Comparison of ENCODE assay signal across 24 cellular contexts in genomic region chr17:47931848-47932247, GRCh38. TPM values are rescaled to one million over a fixed set of nuclear protein-coding genes. Genes with fewer than 3 reads are reported as not detected.
"Had no signal": no experiment of that assay in that cellular context is flagged by ENCODE, and none has a peak within 500 bp of the region (broad histone marks: within the 10 kb centered on the region; RNA-seq: fewer than 3 reads in every experiment).

No MANE protein-coding gene starts in this region.

- H3K27ac Mint-ChIP-seq: activated B cell treated with CpG ODN at 0.5 μM for 24 hours; activated CD4-positive, alpha-beta T cell treated with anti-CD3 and anti-CD28 coated beads for 36 hours; activated naive CD4-positive, alpha-beta T cell treated with anti-CD3 and anti-CD28 coated beads, Interleukin-2, amount 50 U/mL, for 24 hours; nephron; stimulated activated memory B cell treated with anti-CD40 and anti-IgM and Interleukin-4, amounts not matched to agents 10 μg/mL and 1 μg/mL and 100 μg/mL, for 72 hours had no signal

- H3K4me1 ChIP-seq: gastrocnemius medialis, transverse colon, vagina had no signal

- H3K4me3 Mint-ChIP-seq: activated B cell treated with CpG ODN at 0.5 μM for 24 hours; activated CD4-positive, alpha-beta T cell treated with anti-CD3 and anti-CD28 coated beads for 36 hours; activated naive CD4-positive, alpha-beta T cell treated with anti-CD3 and anti-CD28 coated beads, Interleukin-2, amount 50 U/mL, for 24 hours; nephron; stimulated activated memory B cell treated with anti-CD40 and anti-IgM and Interleukin-4, amounts not matched to agents 10 μg/mL and 1 μg/mL and 100 μg/mL, for 72 hours had no signal

- H3K27me3 ChIP-seq: gastrocnemius medialis, transverse colon, vagina had no signal

- H3K9me3 ChIP-seq: gastrocnemius medialis, transverse colon, vagina had no signal

- H3K4me3 ChIP-seq: gastrocnemius medialis, transverse colon, vagina had no signal

- DNase-seq: activated B cell treated with CpG ODN at 0.5 μM for 24 hours; activated CD4-positive, alpha-beta T cell treated with anti-CD3 and anti-CD28 coated beads for 36 hours; activated CD4-positive, alpha-beta T cell treated with anti-CD3 and anti-CD28 coated beads, Interleukin-2, amount 50 U/mL, for 4 hours; activated gamma-delta T cell; central memory CD4-positive, alpha-beta T cell; effector memory CD4-positive, alpha-beta T cell; gastrocnemius medialis; hypothalamus; midbrain; nucleus accumbens; small intestine; stimulated activated CD4-positive, alpha-beta T cell treated with anti-CD3 and anti-CD28 coated beads, Interleukin-2, amount 100 ng/mL, for 24 hours; T-helper 9 cell; transverse colon had no signal

- H3K27ac ChIP-seq: gastrocnemius medialis, transverse colon, vagina had no signal

- H3K27me3 Mint-ChIP-seq: activated B cell treated with CpG ODN at 0.5 μM for 24 hours; activated CD4-positive, alpha-beta T cell treated with anti-CD3 and anti-CD28 coated beads for 36 hours; activated naive CD4-positive, alpha-beta T cell treated with anti-CD3 and anti-CD28 coated beads, Interleukin-2, amount 50 U/mL, for 24 hours; stimulated activated memory B cell treated with anti-CD40 and anti-IgM and Interleukin-4, amounts not matched to agents 10 μg/mL and 1 μg/mL and 100 μg/mL, for 72 hours had no signal

- H3K4me1 Mint-ChIP-seq: activated naive CD4-positive, alpha-beta T cell treated with anti-CD3 and anti-CD28 coated beads, Interleukin-2, amount 50 U/mL, for 24 hours; nephron had no signal

- H3K9me3 Mint-ChIP-seq: activated B cell treated with CpG ODN at 0.5 μM for 24 hours; activated naive CD4-positive, alpha-beta T cell treated with anti-CD3 and anti-CD28 coated beads, Interleukin-2, amount 50 U/mL, for 24 hours; nephron; stimulated activated memory B cell treated with anti-CD40 and anti-IgM and Interleukin-4, amounts not matched to agents 10 μg/mL and 1 μg/mL and 100 μg/mL, for 72 hours had no signal

- ATAC-seq: activated CD4-positive, alpha-beta T cell treated with anti-CD3 and anti-CD28 coated beads for 36 hours; esophagus mucosa; gastrocnemius medialis; sciatic nerve; stimulated activated memory B cell treated with anti-CD40 and anti-IgM and Interleukin-4, amounts not matched to agents 10 μg/mL and 1 μg/mL and 100 μg/mL, for 72 hours had no signal

RNA-seq across cellular contexts. Expression of gene PRR15L, which starts 25.8 kb away (rescaled TPM):
- total RNA-seq: activated B cell treated with CpG ODN at 0.5 μM for 24 hours; activated CD4-positive, alpha-beta T cell treated with anti-CD3 and anti-CD28 coated beads for 36 hours; astrocyte; dermis microvascular lymphatic vessel endothelial cell; endothelial cell of umbilical vein; sciatic nerve; temporal lobe had no signal
